8 cellular contexts compared by ENCODE assay signal in the genomic region with DNA sequence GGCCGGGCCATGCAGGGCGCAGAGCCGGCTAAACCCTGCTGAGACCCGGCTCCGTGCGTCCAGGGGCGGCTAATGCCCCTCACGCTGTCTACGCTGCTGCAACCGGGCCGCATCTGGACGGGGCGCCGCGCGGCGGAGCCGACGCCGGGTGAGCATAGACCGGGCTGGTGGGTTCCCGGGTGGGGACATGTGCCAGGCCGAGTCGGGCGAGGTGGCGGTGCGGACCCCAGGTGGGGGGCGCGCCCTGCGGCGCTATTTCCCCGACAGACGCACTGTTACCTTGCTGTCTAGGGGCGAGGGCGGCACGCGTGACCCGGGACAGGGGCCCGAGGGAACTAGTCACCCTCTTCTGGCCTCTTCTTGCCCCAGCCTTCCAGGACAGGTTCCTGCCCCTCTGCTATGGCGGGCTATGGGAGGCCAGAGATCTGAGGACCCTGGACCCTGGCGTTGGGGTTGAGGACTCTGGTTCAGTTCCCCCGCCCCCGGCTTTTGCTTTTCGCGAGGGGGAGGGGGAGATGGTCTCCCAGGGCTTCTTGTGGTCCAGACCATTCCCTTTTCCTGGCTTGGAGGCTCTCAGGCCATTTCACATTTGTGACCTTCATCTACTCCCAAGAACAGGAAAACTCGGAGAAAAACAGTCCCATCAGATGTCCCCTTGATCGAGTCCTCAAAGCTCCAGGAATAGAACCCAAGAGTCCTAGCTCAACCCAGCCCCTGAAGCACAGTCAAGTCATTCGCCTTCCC. TPM values are rescaled to one million over a fixed set of nuclear protein-coding genes. Genes with fewer than 3 reads are reported as not detected.
DNase-seq lines count a peak whose midpoint lies in the region; ATAC-seq lines count a peak whose summit lies in the region.

No MANE protein-coding gene starts in this region.

- H3K4me1 Mint-ChIP-seq in activated naive CD8-positive, alpha-beta T cell (ENCODE audit: low read depth): peaks cover 4% of the 10 kb centered on the region
- peaks cover 9% of the 10 kb centered on the region for H3K4me1 Mint-ChIP-seq in stimulated activated memory B cell treated with anti-CD40 and anti-IgM and Interleukin-4, amounts not matched to agents 10 μg/mL and 1 μg/mL and 100 μg/mL, for 72 hours

- intact Hi-C loops in Right ventricle myocardium inferior (cut with DNase I): loop anchor here (1.0 kb wide), 1 partner anchor 46 kb away; no protein-coding TSS in a partner anchor
- intact Hi-C loops in cardiac septum (cut with DNase I): loop anchor here (1.0 to 5.0 kb wide), 2 partner anchors 46 to 149 kb away; partner anchors contain the start of gene CIZ1

- no peaks in the 10 kb centered on the region for H3K9me3 Mint-ChIP-seq in activated naive CD8-positive, alpha-beta T cell (ENCODE audit: low read depth)
- no peaks in the 10 kb centered on the region for H3K9me3 Mint-ChIP-seq in stimulated activated memory B cell treated with anti-CD40 and anti-IgM and Interleukin-4, amounts not matched to agents 10 μg/mL and 1 μg/mL and 100 μg/mL, for 72 hours

- H3K36me3 Mint-ChIP-seq in activated naive CD8-positive, alpha-beta T cell: peaks cover 3% of the 10 kb centered on the region
- H3K36me3 Mint-ChIP-seq in stimulated activated memory B cell treated with anti-CD40 and anti-IgM and Interleukin-4, amounts not matched to agents 10 μg/mL and 1 μg/mL and 100 μg/mL, for 72 hours: peaks cover 23% of the 10 kb centered on the region

- H3K4me3 Mint-ChIP-seq in activated naive CD8-positive, alpha-beta T cell: peak overlapping the region; percentile 99
- H3K4me3 Mint-ChIP-seq in stimulated activated memory B cell treated with anti-CD40 and anti-IgM and Interleukin-4, amounts not matched to agents 10 μg/mL and 1 μg/mL and 100 μg/mL, for 72 hours: peak overlapping the region; percentile 93

- DNase-seq in Right ventricle myocardium inferior (ENCODE audit: missing footprints) (peak; percentile 75), cardiac septum (ENCODE audit: low spot score) (no peak), iPS-NIHi11 (ENCODE audit: low spot score) (peak; percentile 37), UCSD-AML1 (lab: John Stamatoyannopoulos, UW; ENCODE audit: unreplicated experiment) (no peak), DMS79 (lab: John Stamatoyannopoulos, UW) (no peak)

- peak overlapping the region; percentile 94 for H3K27ac Mint-ChIP-seq in activated naive CD8-positive, alpha-beta T cell
- H3K27ac Mint-ChIP-seq in stimulated activated memory B cell treated with anti-CD40 and anti-IgM and Interleukin-4, amounts not matched to agents 10 μg/mL and 1 μg/mL and 100 μg/mL, for 72 hours: peak overlapping the region; percentile 10

- no peaks in the 10 kb centered on the region for H3K27me3 Mint-ChIP-seq in activated naive CD8-positive, alpha-beta T cell
- no peaks in the 10 kb centered on the region for H3K27me3 Mint-ChIP-seq in stimulated activated memory B cell treated with anti-CD40 and anti-IgM and Interleukin-4, amounts not matched to agents 10 μg/mL and 1 μg/mL and 100 μg/mL, for 72 hours

- ATAC-seq in Right ventricle myocardium inferior (peak; percentile 6), HG03520 (IDR thresholded peaks at IDR 0.05; ENCODE audit: unreplicated experiment) (peak; percentile 23)
- ATAC-seq in stimulated activated memory B cell treated with anti-CD40 and anti-IgM and Interleukin-4, amounts not matched to agents 10 μg/mL and 1 μg/mL and 100 μg/mL, for 72 hours: peak; percentile 80

RNA-seq across cellular contexts. Expression of gene SLC27A4, which starts 0.5 kb away (rescaled TPM):
- 19.2 TPM for total RNA-seq in Right ventricle myocardium inferior
- total RNA-seq in cardiac septum: 17.4 TPM

RNA-seq across cellular contexts. Expression of gene COQ4, which starts 18.2 kb away (rescaled TPM):
- total RNA-seq in Right ventricle myocardium inferior (29.1 TPM), cardiac septum (25.9 TPM)

RNA-seq across cellular contexts. Expression of gene TRUB2, which starts 18.6 kb away (rescaled TPM):
- total RNA-seq in Right ventricle myocardium inferior (37.4 TPM), cardiac septum (30.7 TPM)

RNA-seq across cellular contexts. Expression of gene URM1, which starts 30.3 kb away (rescaled TPM):
- total RNA-seq in Right ventricle myocardium inferior (52.9 TPM), cardiac septum (49.5 TPM)

Comparison
In these comparisons a context has a peak if more than half of its experiments do, and no peak if none do; other contexts are left out.
1. DNase-seq: peak in Right ventricle myocardium inferior (single experiment) and iPS-NIHi11 (single experiment); none in cardiac septum (single experiment), UCSD-AML1 (single experiment) and DMS79 (single experiment).
2. ATAC-seq: peak in every context shown above with its lines; median percentile 80 in stimulated activated memory B cell treated with anti-CD40 and anti-IgM and Interleukin-4, amounts not matched to agents 10 μg/mL and 1 μg/mL and 100 μg/mL, for 72 hours; 23 in HG03520; 6 in Right ventricle myocardium inferior.